ENCODE assay signal across 8 cellular contexts in the genomic region with DNA sequence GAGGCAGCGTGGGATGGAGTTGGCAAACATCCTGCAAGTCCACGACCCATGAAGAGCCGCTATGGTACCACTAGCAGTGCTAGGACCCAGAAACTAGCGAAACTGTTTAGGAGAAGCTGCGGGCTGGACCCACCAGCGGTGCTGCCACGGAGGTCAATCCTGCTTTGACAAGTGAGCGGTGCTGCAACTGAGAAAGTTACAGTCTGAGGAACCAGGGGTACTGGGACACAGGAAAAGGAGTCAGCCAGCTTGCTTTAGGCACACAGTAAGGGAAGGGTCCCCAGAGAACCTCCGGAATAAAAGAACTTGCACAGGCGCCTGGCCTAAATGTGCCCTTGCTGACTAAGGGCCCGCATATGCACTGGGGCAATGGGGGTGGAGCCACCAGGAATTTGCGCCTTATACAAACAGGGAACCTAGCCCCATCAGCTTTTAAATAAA. TPM values are rescaled to one million over a fixed set of nuclear protein-coding genes. Genes with fewer than 3 reads are reported as not detected.
DNase-seq lines count a peak whose midpoint lies in the region; ATAC-seq, FAIRE-seq and TF ChIP-seq lines count a peak whose summit lies in the region.

No MANE protein-coding gene starts in this region.

- peaks cover 11% of the 10 kb centered on the region for H3K36me3 Mint-ChIP-seq in osteocyte (ENCODE audit: unreplicated experiment)

- peaks cover 49% of the 10 kb centered on the region for H3K4me1 Mint-ChIP-seq in osteocyte (ENCODE audit: unreplicated experiment)

- H3K27ac ChIP-seq in DND-41 (ENCODE audit: low read length) (peak overlapping the region; percentile 95), Panc1 (ENCODE audit: low read length) (peak overlapping the region; percentile 100)

- BruUV-seq in Panc1 (replicated peaks; lab: Mats Ljungman, UMichigan): no TSS peak

- no peak overlapping the region for H2AFZ ChIP-seq in DND-41 (ENCODE audit: low read depth, low read length)

- H3K36me3 ChIP-seq in DND-41 (ENCODE audit: insufficient read depth, low read length): no peaks in the 10 kb centered on the region
- H3K36me3 ChIP-seq in Panc1 (ENCODE audit: control insufficient read depth, insufficient read depth, low read length): peaks cover 3% of the 10 kb centered on the region; the same call in 1 of the 2 replicates
- no peaks in the 10 kb centered on the region for H3K36me3 ChIP-seq in endocrine pancreas (ENCODE audit: control insufficient read depth, insufficient read depth, low read length)

- peak overlapping the region; percentile 98 for H3K4me3 Mint-ChIP-seq in osteocyte (ENCODE audit: unreplicated experiment)

- DNase-seq in DND-41 (no peak), Panc1 (ENCODE audit: low read depth, low spot score) (peak; percentile 64), osteocyte (ENCODE audit: extremely low spot score, unreplicated experiment) (peak; percentile 68), posterior cingulate gyrus (no peak), GM12891 (ENCODE audit: insufficient read length, low spot score) (no peak)
- DNase-seq in stimulated activated naive CD8-positive, alpha-beta T cell treated with anti-CD3 and anti-CD28 coated beads, Interleukin-15, Interleukin-2, amounts not matched to agents 100 U/mL and 50 U/mL, for 24 hours: no peak

- no peaks in the 10 kb centered on the region for H3K27me3 Mint-ChIP-seq in osteocyte (ENCODE audit: unreplicated experiment)

- no peak for FAIRE-seq in GM12891 (lab: Jason Lieb, UNC)

- ATAC-seq in DND-41 (ENCODE audit: insufficient read depth, low read depth): no peak
- ATAC-seq in Panc1: peak; percentile 47
- no peak for ATAC-seq in GM19328 (IDR thresholded peaks at IDR 0.05; ENCODE audit: unreplicated experiment)
- ATAC-seq in stimulated activated naive CD8-positive, alpha-beta T cell treated with anti-CD3 and anti-CD28 coated beads, Interleukin-15, Interleukin-2, amounts not matched to agents 100 U/mL and 50 U/mL, for 24 hours: no peak

- POLR2A ChIA-PET in Panc1 (lab: Charles Lee): interaction anchor here (0.7 to 1.5 kb wide), 2 partner anchors 15 to 22 kb away, joined by 3 to 10 read pairs; no protein-coding TSS in a partner anchor

- H3K27ac Mint-ChIP-seq in osteocyte (ENCODE audit: unreplicated experiment): peak overlapping the region; percentile 100

- peak overlapping the region; percentile 79 for H3K4me2 ChIP-seq in DND-41 (ENCODE audit: insufficient read depth, low read length)

- CTCF ChIA-PET in Panc1 (lab: Charles Lee): interaction anchor here (1.9 kb wide), 1 partner anchor 22 kb away, joined by 9 read pairs; no protein-coding TSS in a partner anchor

- H3K9me3 Mint-ChIP-seq in osteocyte (ENCODE audit: unreplicated experiment): peaks cover 3% of the 10 kb centered on the region

- H3K27me3 ChIP-seq in DND-41 (ENCODE audit: insufficient read depth, low read length, poor library complexity): no peaks in the 10 kb centered on the region
- H3K27me3 ChIP-seq in Panc1 (ENCODE audit: control insufficient read depth, insufficient read depth, low read length): no peaks in the 10 kb centered on the region
- no peaks in the 10 kb centered on the region for H3K27me3 ChIP-seq in endocrine pancreas (ENCODE audit: control insufficient read depth, insufficient read depth, low read length)

- in situ Hi-C loops in Panc1 (cut with HindIII; ENCODE audit: low pct_unique_long_range_greater_than_20kb, low sequenced_read_pairs): no loop called here

- no peak for TF ChIP-seq CTCF in DND-41 (IDR thresholded peaks at IDR 0.05; ENCODE audit: borderline replicate concordance, extremely low read depth, low read length, poor library complexity, severe bottlenecking)
- TF ChIP-seq CTCF in Panc1 (IDR thresholded peaks at IDR 0.05): no peak
- TF ChIP-seq CTCF in osteocyte (IDR thresholded peaks at IDR 0.05): no peak

- H3K4me3 ChIP-seq in DND-41 (ENCODE audit: low read depth in 1 of 2, low read length in 2 of 2) (peak overlapping the region in 1 of 2 experiments; percentile 89; a peak in 2 of 4 replicates), Panc1 (ENCODE audit: low read depth in 2 of 2, low read length in 2 of 2) (peak overlapping the region; percentile 62 to 94), endocrine pancreas (ENCODE audit: control insufficient read depth, insufficient read depth, low read length) (peak overlapping the region; percentile 97)

- TF ChIP-seq POLR2A in GM12891 (IDR thresholded peaks at IDR 0.05; ENCODE audit: low read depth, low read length): no peak

- intact Hi-C loops in Panc1 (cut with micrococcal nuclease; ENCODE audit: unreplicated experiment) (loop anchor here (2.0 kb wide), 1 partner anchor 21 kb away; no protein-coding TSS in a partner anchor), posterior cingulate gyrus (cut with DNase I) (loop anchor here (10.0 kb wide), 2 partner anchors 241 to 421 kb away; a partner anchor contains a TSS)

- H3K9ac ChIP-seq in DND-41 (ENCODE audit: low read depth, low read length) (peak overlapping the region; percentile 95), endocrine pancreas (ENCODE audit: control insufficient read depth, insufficient read depth, low read length) (no peak overlapping the region)

- H4K20me1 ChIP-seq in DND-41 (ENCODE audit: insufficient read depth, low read length): no peaks in the 10 kb centered on the region

- H3K79me2 ChIP-seq in DND-41 (ENCODE audit: insufficient read depth, low read length): peaks cover 73% of the 10 kb centered on the region

- H3K9me3 ChIP-seq in DND-41 (ENCODE audit: insufficient read depth, low read length, severe bottlenecking) (no peaks in the 10 kb centered on the region), Panc1 (ENCODE audit: control insufficient read depth, insufficient read depth, low read depth, low read length) (no peaks in the 10 kb centered on the region), endocrine pancreas (ENCODE audit: control insufficient read depth, low read length) (no peaks in the 10 kb centered on the region)

- H3K4me1 ChIP-seq in DND-41 (ENCODE audit: insufficient read depth, low read length) (peaks cover 24% of the 10 kb centered on the region), Panc1 (ENCODE audit: control insufficient read depth, insufficient read depth, low read length) (peaks cover 25% of the 10 kb centered on the region), endocrine pancreas (ENCODE audit: control insufficient read depth, insufficient read depth, low read length) (no peaks in the 10 kb centered on the region)

TF ChIP-seq in GM12891, 5 proteins besides CTCF, POLR2A, EP300 and RAD21:
- TF ChIP-seq POU2F2 (IDR thresholded peaks at IDR 0.05; ENCODE audit: low read depth, low read length) (no peak), PAX5 (IDR thresholded peaks at IDR 0.05; ENCODE audit: insufficient read depth, low read length, severe bottlenecking) (no peak), POLR2AphosphoS5 (IDR thresholded peaks at IDR 0.05; ENCODE audit: low read depth, low read length) (no peak), TAF1 (IDR thresholded peaks at IDR 0.05; ENCODE audit: low read depth, low read length) (no peak), SPI1 (IDR thresholded peaks at IDR 0.05; ENCODE audit: low read depth, low read length) (no peak)

RNA-seq across cellular contexts. Expression of a gene that starts 23.6 kb away (rescaled TPM):
- total RNA-seq in Panc1 (2021; ENCODE audit: unreplicated experiment) (6.2 TPM), osteocyte (5.2 and 5.3 TPM in 2 replicates)
- 4.0 TPM for polyA plus RNA-seq in Panc1 (2012; ENCODE audit: insufficient read length)
- polyA plus RNA-seq in GM12891 (2012; ENCODE audit: low read depth, missing spikeins): 2.3 TPM

RNA-seq across cellular contexts. Expression of a gene that starts 57.0 kb away (rescaled TPM):
- total RNA-seq in Panc1 (2021; ENCODE audit: unreplicated experiment) (47.3 TPM), osteocyte (39.1 and 44.1 TPM in 2 replicates)
- 20.7 TPM for polyA plus RNA-seq in Panc1 (2012; ENCODE audit: insufficient read length)
- 15.1 TPM for polyA plus RNA-seq in GM12891 (2012; ENCODE audit: low read depth, missing spikeins)

Comparison
In these comparisons a context has a peak if more than half of its experiments do, and no peak if none do; other contexts are left out.
1. DNase-seq: peak in Panc1 (single experiment) and osteocyte (single experiment); none in DND-41 (single experiment), posterior cingulate gyrus (0 of 10), GM12891 (single experiment) and stimulated activated naive CD8-positive, alpha-beta T cell treated with anti-CD3 and anti-CD28 coated beads, Interleukin-15, Interleukin-2, amounts not matched to agents 100 U/mL and 50 U/mL, for 24 hours (single experiment).